ENCODE assay signal across 8 cellular contexts in genomic region chr1:156498447-156499193, GRCh38.
DNase-seq lines count a peak whose midpoint lies in the region; ATAC-seq and TF ChIP-seq lines count a peak whose summit lies in the region.

No MANE protein-coding gene starts in this region.

- no peak overlapping the region for H3K9ac ChIP-seq in HUES6 (ENCODE audit: low read length)

- no peaks in the 10 kb centered on the region for H3K27me3 ChIP-seq in HUES6 (ENCODE audit: control insufficient read depth, insufficient read depth, low read length)

- H3K4me1 ChIP-seq in HUES6 (ENCODE audit: control insufficient read depth, insufficient read depth, low read length) = peaks cover 60% of the 10 kb centered on the region

- in situ Hi-C loops in ACHN (cut with HindIII; ENCODE audit: low pct_ligation_motif_present, low pct_unique_long_range_greater_than_20kb, low sequenced_read_pairs) = no loop called here
- in situ Hi-C loops in astrocyte of the cerebellum (cut with HindIII; ENCODE audit: low sequenced_read_pairs) = no loop called here

- peaks cover 65 to 78% of the 10 kb centered on the region in 2 donors for H3K4me1 Mint-ChIP-seq in stimulated activated naive B cell treated with anti-CD40 and anti-IgM and Interleukin-4, amounts not matched to agents 10 μg/mL and 1 μg/mL and 100 μg/mL, for 72 hours

- H3K36me3 ChIP-seq in HUES6 (ENCODE audit: control insufficient read depth, insufficient read depth, low read length) = no peaks in the 10 kb centered on the region

- no peak for TF ChIP-seq CTCF in astrocyte of the cerebellum (IDR thresholded peaks at IDR 0.05; ENCODE audit: low read depth, low read length, missing control alignments)

- H3K27me3 Mint-ChIP-seq in stimulated activated naive B cell treated with anti-CD40 and anti-IgM and Interleukin-4, amounts not matched to agents 10 μg/mL and 1 μg/mL and 100 μg/mL, for 72 hours = no peaks in the 10 kb centered on the region

- H3K9me3 ChIP-seq in HUES6 (ENCODE audit: control insufficient read depth, insufficient read depth, low read depth, low read length) = peaks cover 3% of the 10 kb centered on the region; the same call in 1 of the 2 replicates

- no peaks in the 10 kb centered on the region for H3K9me3 Mint-ChIP-seq in stimulated activated naive B cell treated with anti-CD40 and anti-IgM and Interleukin-4, amounts not matched to agents 10 μg/mL and 1 μg/mL and 100 μg/mL, for 72 hours

- H3K36me3 Mint-ChIP-seq in stimulated activated naive B cell treated with anti-CD40 and anti-IgM and Interleukin-4, amounts not matched to agents 10 μg/mL and 1 μg/mL and 100 μg/mL, for 72 hours = peaks cover 36 to 40% of the 10 kb centered on the region in 2 donors

- H3K27ac Mint-ChIP-seq in stimulated activated naive B cell treated with anti-CD40 and anti-IgM and Interleukin-4, amounts not matched to agents 10 μg/mL and 1 μg/mL and 100 μg/mL, for 72 hours = peak overlapping the region; percentile 85

- peak overlapping the region; percentile 98 for H3K4me3 Mint-ChIP-seq in stimulated activated naive B cell treated with anti-CD40 and anti-IgM and Interleukin-4, amounts not matched to agents 10 μg/mL and 1 μg/mL and 100 μg/mL, for 72 hours

- H3K4me3 ChIP-seq in HUES6 (ENCODE audit: low read depth, low read length) (peak overlapping the region; percentile 76), astrocyte of the cerebellum (ENCODE audit: low read depth, low read length) (peak overlapping the region; percentile 61)

- no peak for ATAC-seq in stimulated activated naive B cell treated with anti-CD40 and anti-IgM and Interleukin-4, amounts not matched to agents 10 μg/mL and 1 μg/mL and 100 μg/mL, for 72 hours (replicated peaks)
- ATAC-seq in HG03159 (IDR thresholded peaks at IDR 0.05; ENCODE audit: unreplicated experiment) = no peak
- ATAC-seq in GM21786 (IDR thresholded peaks at IDR 0.05; ENCODE audit: unreplicated experiment) = no peak

- no peak overlapping the region for H3K27ac ChIP-seq in HUES6 (ENCODE audit: low read depth, low read length)

- DNase-seq in ACHN = peak; percentile 25
- no peak for DNase-seq in astrocyte of the cerebellum (ENCODE audit: low read depth)
- peak; percentile 68 for DNase-seq in islet precursor cell
- no peak for DNase-seq in stimulated activated naive B cell treated with anti-CD40 and anti-IgM and Interleukin-4, amounts not matched to agents 10 μg/mL and 1 μg/mL and 100 μg/mL, for 72 hours
- DNase-seq in stimulated activated CD4-positive, alpha-beta T cell treated with anti-CD3 and anti-CD28 coated beads, Interleukin-4, amount 100 ng/mL, for 24 hours = no peak

Comparison
In these comparisons a context has a peak if more than half of its experiments do, and no peak if none do; other contexts are left out.
1. DNase-seq: peak in ACHN (single experiment) and islet precursor cell (single experiment); none in astrocyte of the cerebellum (single experiment), stimulated activated naive B cell treated with anti-CD40 and anti-IgM and Interleukin-4, amounts not matched to agents 10 μg/mL and 1 μg/mL and 100 μg/mL, for 72 hours (single experiment) and stimulated activated CD4-positive, alpha-beta T cell treated with anti-CD3 and anti-CD28 coated beads, Interleukin-4, amount 100 ng/mL, for 24 hours (single experiment).